In the genomic region with DNA sequence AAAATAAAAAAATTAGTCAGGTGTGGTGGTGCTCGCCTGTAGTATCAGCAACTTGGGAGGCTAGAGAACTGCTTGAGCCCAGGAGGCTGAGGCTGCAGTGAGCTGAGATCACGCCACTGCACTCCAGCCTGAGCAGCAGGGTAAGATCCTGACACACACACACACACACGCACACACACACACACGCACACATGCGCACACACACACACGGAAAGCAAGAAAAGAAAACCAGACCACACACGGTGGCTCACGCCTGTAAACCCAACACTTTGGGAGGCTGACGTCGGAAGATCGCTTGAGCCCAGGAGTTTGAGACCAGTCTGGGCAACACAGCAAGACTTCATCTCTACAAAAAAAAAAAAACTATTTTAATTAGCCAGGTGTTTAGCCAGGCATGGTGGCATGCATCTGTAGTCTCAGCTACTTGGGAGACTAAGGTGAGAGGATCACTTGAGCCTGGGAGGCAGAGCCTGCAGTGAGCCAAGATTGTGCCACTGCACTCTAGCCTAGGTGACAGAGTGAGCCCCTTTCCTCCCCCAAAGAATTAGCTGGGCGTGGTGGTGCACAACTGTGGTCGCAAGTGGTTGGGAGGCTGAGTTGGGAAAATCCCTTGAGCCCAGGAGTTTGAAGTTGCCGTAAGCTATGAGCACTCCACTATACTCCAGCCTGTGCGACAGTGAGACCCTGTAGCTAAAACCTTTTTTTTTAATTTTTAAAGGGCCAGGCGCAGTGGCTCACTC, we compare ENCODE assay signal across 15 cellular contexts. TPM values are rescaled to one million over a fixed set of nuclear protein-coding genes. Genes with fewer than 3 reads are reported as not detected.
DNase-seq lines count a peak whose midpoint lies in the region; ATAC-seq and TF ChIP-seq lines count a peak whose summit lies in the region.
"Had no signal": no experiment of that assay in that cellular context is flagged by ENCODE, and none has a peak within 500 bp of the region (broad histone marks: within the 10 kb centered on the region; RNA-seq: fewer than 3 reads in every experiment).

No MANE protein-coding gene starts in this region.

- CTCF ChIA-PET in MCF 10A (lab: Yijun Ruan, JAX) (interaction anchor here (0.6 to 1.2 kb wide), 3 partner anchors 9 to 80 kb away, joined by 3 to 4 read pairs (median 3); no protein-coding TSS in a partner anchor), mammary epithelial cell (lab: Charles Lee; ENCODE audit: low non-redundant PET) (no interaction called here)

- DNase-seq in MCF 10A (ENCODE audit: unreplicated experiment) (no peak), mammary epithelial cell (no peak), sigmoid colon (no peak), vagina (ENCODE audit: extremely low spot score in 2 of 2) (no peak), KBM-7 (no peak), NOMO-1 treated with dmso at 0.1 percent for 144 hours (lab: John Stamatoyannopoulos, UW; ENCODE audit: unreplicated experiment) (no peak)
- DNase-seq: Kasumi-1, NCI-H1417, NCI-H2029, NCI-H510A, Peyer's patch had no signal

- TF ChIP-seq EP300 in gastroesophageal sphincter (IDR thresholded peaks at IDR 0.05): no peak
- TF ChIP-seq EP300 in sigmoid colon (IDR thresholded peaks at IDR 0.05): no peak

- in situ Hi-C loops in mammary epithelial cell (cut with MboI; ENCODE audit: low sequenced_read_pairs in 2 of 2) (no loop called here), KBM-7 (cut with MboI; ENCODE audit: low pct_unique_long_range_greater_than_20kb, low sequenced_read_pairs) (no loop called here)

- dilution Hi-C loops in mammary epithelial cell (cut with HindIII; ENCODE audit: low sequenced_read_pairs): no loop called here

- H3K27ac Mint-ChIP-seq in MCF 10A (ENCODE audit: low read depth, unreplicated experiment): peak overlapping the region; percentile 46

- H2AFZ ChIP-seq in mammary epithelial cell (ENCODE audit: low read depth, low read length): no peak overlapping the region

- POLR2A ChIA-PET in MCF 10A (lab: Yijun Ruan, JAX): interaction anchor here (3.8 kb wide), 1 partner anchor 44 kb away, joined by 43 read pairs; the partner anchor contains the start of gene HECTD1

- no peak overlapping the region for H3K4me3 ChIP-seq in mammary epithelial cell (replicated peaks in 1 of 3; ENCODE audit: insufficient read depth in 1 of 3, low read depth in 2 of 3, low read length in 3 of 3)
- H3K4me3 ChIP-seq in gastroesophageal sphincter: no peak overlapping the region
- no peak overlapping the region for H3K4me3 ChIP-seq in sigmoid colon
- no peak overlapping the region for H3K4me3 ChIP-seq in vagina
- H3K4me3 ChIP-seq: BLaER1, Peyer's patch had no signal

- 100% methylated on average over 8 of the region's 16 CpGs for WGBS in mammary epithelial cell (ENCODE audit: low coverage, missing lambda C conversion rate)
- WGBS in gastroesophageal sphincter (ENCODE audit: low coverage in 1 of 2), 2 donors: 87 to 94% methylated on average over 8 to 15 of the region's 16 CpGs
- WGBS in sigmoid colon, 2 donors: 91 to 94% methylated on average over 16 of the region's 16 CpGs

- peaks cover 32% of the 10 kb centered on the region for H3K36me3 ChIP-seq in mammary epithelial cell (ENCODE audit: insufficient read depth, low read length)
- peaks cover 0 to 61% of the 10 kb centered on the region in 2 donors for H3K36me3 ChIP-seq in gastroesophageal sphincter
- H3K36me3 ChIP-seq in sigmoid colon: peaks cover 0 to 56% (median 9%) of the 10 kb centered on the region in 4 donors
- peaks cover 0 to 45% of the 10 kb centered on the region in 2 donors for H3K36me3 ChIP-seq in vagina

- H3K4me3 Mint-ChIP-seq in MCF 10A (ENCODE audit: unreplicated experiment): no peak overlapping the region

- ATAC-seq in gastroesophageal sphincter (no peak), GM21786 (IDR thresholded peaks at IDR 0.05; ENCODE audit: unreplicated experiment) (no peak)

- H3K27ac ChIP-seq in mammary epithelial cell (ENCODE audit: insufficient read depth, low read depth, low read length): no peak overlapping the region
- peak overlapping the region in 3 of 4 donors; percentile 74 to 79 (median 79) for H3K27ac ChIP-seq in gastroesophageal sphincter
- peak overlapping the region; percentile 73 to 82 (median 78) for H3K27ac ChIP-seq in sigmoid colon
- peak overlapping the region; percentile 13 for H3K27ac ChIP-seq in vagina
- H3K27ac ChIP-seq: 22Rv1, BLaER1, Peyer's patch had no signal

- TF ChIP-seq CTCF in MCF 10A (IDR thresholded peaks at IDR 0.05; ENCODE audit: unreplicated experiment) (no peak), mammary epithelial cell (conservative IDR thresholded peaks at IDR 0.05 in 1 of 2, IDR thresholded peaks at IDR 0.05 in 1 of 2; ENCODE audit: extremely low read depth in 1 of 2, insufficient read depth in 1 of 2, low read depth in 1 of 2, low read length in 2 of 2) (no peak), gastroesophageal sphincter (IDR thresholded peaks at IDR 0.05) (no peak), sigmoid colon (IDR thresholded peaks at IDR 0.05) (no peak), vagina (IDR thresholded peaks at IDR 0.05) (no peak)

- intact Hi-C loops in MCF 10A (cut with micrococcal nuclease) (no loop called here), mammary epithelial cell (cut with micrococcal nuclease) (no loop called here), sigmoid colon (cut with DNase I) (loop anchor here (10.0 kb wide), 1 partner anchor 192 kb away; no protein-coding TSS in a partner anchor), vagina (cut with DNase I) (no loop called here)

- no peaks in the 10 kb centered on the region for H3K27me3 Mint-ChIP-seq in MCF 10A (ENCODE audit: insufficient read depth, unreplicated experiment)

- no peaks in the 10 kb centered on the region for H3K9me3 Mint-ChIP-seq in MCF 10A (ENCODE audit: unreplicated experiment)

- no peak overlapping the region for H3K4me2 ChIP-seq in mammary epithelial cell (ENCODE audit: insufficient read depth, low read depth, low read length)
- H3K4me2 ChIP-seq: BLaER1 had no signal

- no peak for TF ChIP-seq POLR2A in gastroesophageal sphincter (IDR thresholded peaks at IDR 0.05)
- no peak for TF ChIP-seq POLR2A in sigmoid colon (IDR thresholded peaks at IDR 0.05)
- no peak for TF ChIP-seq POLR2A in vagina (IDR thresholded peaks at IDR 0.05)

- no peaks in the 10 kb centered on the region for H3K27me3 ChIP-seq in mammary epithelial cell (ENCODE audit: insufficient read depth, low read length)
- no peaks in the 10 kb centered on the region for H3K27me3 ChIP-seq in gastroesophageal sphincter
- H3K27me3 ChIP-seq in sigmoid colon: no peaks in the 10 kb centered on the region
- no peaks in the 10 kb centered on the region for H3K27me3 ChIP-seq in vagina
- H3K27me3 ChIP-seq: BLaER1, Peyer's patch had no signal

- H3K9me3 ChIP-seq in mammary epithelial cell (replicated peaks; ENCODE audit: insufficient read depth, low read length) (no peaks in the 10 kb centered on the region), gastroesophageal sphincter (no peaks in the 10 kb centered on the region), sigmoid colon (no peaks in the 10 kb centered on the region), vagina (no peaks in the 10 kb centered on the region)
- H3K9me3 ChIP-seq: BLaER1, Peyer's patch had no signal

- BruUV-seq in MCF 10A (replicated peaks; lab: Mats Ljungman, UMichigan): no TSS peak
- BruUV-seq in mammary epithelial cell (replicated peaks; lab: Mats Ljungman, UMichigan): no TSS peak

- peaks cover 87% of the 10 kb centered on the region for H3K36me3 Mint-ChIP-seq in MCF 10A (ENCODE audit: insufficient read depth, unreplicated experiment)

- no peaks in the 10 kb centered on the region for H4K20me1 ChIP-seq in mammary epithelial cell (ENCODE audit: insufficient read depth, low read length)

- peaks cover 16% of the 10 kb centered on the region for H3K4me1 Mint-ChIP-seq in MCF 10A (ENCODE audit: insufficient read depth, unreplicated experiment)

- no peak overlapping the region for H3K9ac ChIP-seq in mammary epithelial cell (ENCODE audit: insufficient read depth, low read length)
- H3K9ac ChIP-seq: BLaER1 had no signal

- peaks cover 21% of the 10 kb centered on the region for H3K79me2 ChIP-seq in mammary epithelial cell (ENCODE audit: insufficient read depth, low read length)

- H3K4me1 ChIP-seq in mammary epithelial cell (ENCODE audit: insufficient read depth, low read length) (peaks cover 21% of the 10 kb centered on the region), gastroesophageal sphincter (peaks cover 5 to 72% (median 14%) of the 10 kb centered on the region in 3 donors), sigmoid colon (peaks cover 0 to 59% (median 56%) of the 10 kb centered on the region in 4 donors), vagina (peaks cover 11% of the 10 kb centered on the region)
- H3K4me1 ChIP-seq: BLaER1, Peyer's patch had no signal

RNA-seq across cellular contexts. Expression of gene HECTD1, which starts 44.5 kb away (rescaled TPM):
- 122 and 139 TPM in 2 replicates for total RNA-seq in MCF 10A (2022)
- 100 to 1,000 TPM; 120 to 162 TPM for total RNA-seq in mammary epithelial cell
- 60.7 TPM for polyA plus RNA-seq in mammary epithelial cell
- 159 TPM for polyA minus RNA-seq in mammary epithelial cell
- 100 to 1,000 TPM; 185 to 287 (median 208) TPM for total RNA-seq in gastroesophageal sphincter
- 100 to 1,000 TPM; 152 to 186 (median 174) TPM for total RNA-seq in sigmoid colon
- 10 to 100 TPM; 30.0 to 46.7 (median 40.5) TPM for polyA plus RNA-seq in sigmoid colon
- total RNA-seq in vagina: 325 TPM
